ENCODE assay signal across 23 cellular contexts in genomic region chr14:93306844-93307243, GRCh38. TPM values are rescaled to one million over a fixed set of nuclear protein-coding genes. Genes with fewer than 3 reads are reported as not detected.
A peak's percentile ranks its signal among the peaks of the same experiment; 100 is the strongest.
DNase-seq lines count a peak whose midpoint lies in the region; ATAC-seq, FAIRE-seq and TF ChIP-seq lines count a peak whose summit lies in the region.
"Had no signal": no experiment of that assay in that cellular context is flagged by ENCODE, and none has a peak within 500 bp of the region (broad histone marks: within the 10 kb centered on the region; RNA-seq: fewer than 3 reads in every experiment).

No MANE protein-coding gene starts in this region.

- H3K4me3 Mint-ChIP-seq in dendritic cell treated with granulocyte-macrophage colony-stimulating factor and Interleukin-4, amounts not matched to agents 40 ng/mL and 50 ng/mL, for 4 days, result no peak overlapping the region
- H3K4me3 Mint-ChIP-seq: CD8-positive, alpha-beta T cell had no signal

- H3K9me3 ChIP-seq in HepG2 (ENCODE audit: low read length) (no peaks in the 10 kb centered on the region), right lobe of liver (no peaks in the 10 kb centered on the region), neutrophil (no peaks in the 10 kb centered on the region)
- H3K9me3 ChIP-seq: BLaER1, HAP-1 had no signal

- in situ Hi-C loops in HepG2 (cut with HindIII; ENCODE audit: extremely low pct_ligation_motif_present, low pct_unique_long_range_greater_than_20kb), result no loop called here

- H3K27me3 ChIP-seq in HepG2 (ENCODE audit: control insufficient read depth in 1 of 2, insufficient read depth in 2 of 2, low read length in 2 of 2), result no peaks in the 10 kb centered on the region; a peak in 1 of 5 replicates
- H3K27me3 ChIP-seq in right lobe of liver, result no peaks in the 10 kb centered on the region
- no peaks in the 10 kb centered on the region for H3K27me3 ChIP-seq in neutrophil
- H3K27me3 ChIP-seq: BLaER1 had no signal

- TF ChIP-seq EP300 in HepG2 (IDR thresholded peaks at IDR 0.05; ENCODE audit: low read depth in 2 of 2, low read length in 2 of 2) (no peak), HepG2 (CRISPR knock-in tag; IDR thresholded peaks at IDR 0.05; ENCODE audit: borderline replicate concordance) (no peak)

- H3K4me1 ChIP-seq in HepG2 (ENCODE audit: insufficient read depth, low read length) (peaks cover 12% of the 10 kb centered on the region), right lobe of liver (peaks cover 0 to 16% (median 0%) of the 10 kb centered on the region in 4 donors), neutrophil (ENCODE audit: control insufficient read depth in 1 of 2, insufficient read depth in 1 of 2, low read depth in 1 of 2, low read length in 1 of 2) (peaks cover 19 to 28% of the 10 kb centered on the region in 2 experiments)

- peaks cover 11% of the 10 kb centered on the region for H4K20me1 ChIP-seq in HepG2 (ENCODE audit: insufficient read depth, low read length)

- ATAC-seq in HepG2 (no peak), right lobe of liver (no peak)
- ATAC-seq: CD8-positive, alpha-beta T cell had no signal

- H3K9me3 Mint-ChIP-seq in dendritic cell treated with granulocyte-macrophage colony-stimulating factor and Interleukin-4, amounts not matched to agents 40 ng/mL and 50 ng/mL, for 4 days, result no peaks in the 10 kb centered on the region
- H3K9me3 Mint-ChIP-seq: CD8-positive, alpha-beta T cell; IgD-negative memory B cell had no signal

- POLR2A ChIA-PET in HepG2 (lab: Yijun Ruan, JAX), result no interaction called here

- no peak overlapping the region for H3K9ac ChIP-seq in HepG2 (ENCODE audit: insufficient read depth, low read depth, low read length)
- H3K9ac ChIP-seq: BLaER1, GM23248 had no signal

- CTCF ChIA-PET in HepG2 (lab: Yijun Ruan, JAX; ENCODE audit: low intra/inter-chr PET ratio, low total read pairs), result no interaction called here

- no peaks in the 10 kb centered on the region for H3K27me3 Mint-ChIP-seq in dendritic cell treated with granulocyte-macrophage colony-stimulating factor and Interleukin-4, amounts not matched to agents 40 ng/mL and 50 ng/mL, for 4 days
- H3K27me3 Mint-ChIP-seq: IgD-negative memory B cell had no signal

- H2AFZ ChIP-seq in HepG2 (ENCODE audit: low read length), result no peak overlapping the region
- H2AFZ ChIP-seq: GM23248 had no signal

- H3K79me2 ChIP-seq in HepG2 (ENCODE audit: insufficient read depth, low read length), result peaks cover 60% of the 10 kb centered on the region

- TF ChIP-seq CTCF in HepG2 (CRISPR knock-in tag; IDR thresholded peaks at IDR 0.05) (no peak), right lobe of liver (IDR thresholded peaks at IDR 0.05) (no peak), neutrophil (IDR thresholded peaks at IDR 0.05) (no peak)

- TF ChIP-seq POLR2A in HepG2 (IDR thresholded peaks at IDR 0.05; ENCODE audit: insufficient read depth in 1 of 2, low read depth in 2 of 2, low read length in 2 of 2) (no peak), right lobe of liver (IDR thresholded peaks at IDR 0.05) (no peak)

- no peak for FAIRE-seq in HepG2 (lab: Jason Lieb, UNC)
- FAIRE-seq: GM12891 had no signal

- TF ChIP-seq RAD21 in HepG2 (CRISPR knock-in tag; IDR thresholded peaks at IDR 0.05), result no peak

- no peaks in the 10 kb centered on the region for H3K36me3 Mint-ChIP-seq in dendritic cell treated with granulocyte-macrophage colony-stimulating factor and Interleukin-4, amounts not matched to agents 40 ng/mL and 50 ng/mL, for 4 days (ENCODE audit: low read depth)
- H3K36me3 Mint-ChIP-seq: IgD-negative memory B cell had no signal

- H3K27ac ChIP-seq in HepG2 (ENCODE audit: extremely low read length, insufficient read depth, low read length), result no peak overlapping the region
- H3K27ac ChIP-seq in right lobe of liver, result no peak overlapping the region
- H3K27ac ChIP-seq in neutrophil, result peak overlapping the region; percentile 69
- H3K27ac ChIP-seq: 22Rv1, BLaER1, GM23248, HL-60 had no signal

- no peak for DNase-seq in HepG2 (ENCODE audit: low spot score)
- DNase-seq in right lobe of liver, result no peak
- DNase-seq in inferior parietal cortex (ENCODE audit: extremely low spot score), result no peak
- no peak for DNase-seq in NCI-H2029 (lab: John Stamatoyannopoulos, UW)
- no peak for DNase-seq in NCI-H1694 (lab: John Stamatoyannopoulos, UW)
- DNase-seq: Calu3; CD8-positive, alpha-beta T cell; DND-41; EL; GM23248 had no signal

- no peak overlapping the region for H3K4me2 ChIP-seq in HepG2 (ENCODE audit: low read depth, low read length)
- H3K4me2 ChIP-seq: BLaER1 had no signal

- H3K4me1 Mint-ChIP-seq in dendritic cell treated with granulocyte-macrophage colony-stimulating factor and Interleukin-4, amounts not matched to agents 40 ng/mL and 50 ng/mL, for 4 days (ENCODE audit: low read depth), result peaks cover 60% of the 10 kb centered on the region

- no TSS peak for BruUV-seq in HepG2 (replicated peaks; lab: Mats Ljungman, UMichigan)

- H3K27ac Mint-ChIP-seq in dendritic cell treated with granulocyte-macrophage colony-stimulating factor and Interleukin-4, amounts not matched to agents 40 ng/mL and 50 ng/mL, for 4 days, result peak overlapping the region; percentile 56
- H3K27ac Mint-ChIP-seq: CD8-positive, alpha-beta T cell had no signal

- no peaks in the 10 kb centered on the region; a peak in 3 of 5 replicates for H3K36me3 ChIP-seq in HepG2 (replicated peaks in 1 of 2; ENCODE audit: control insufficient read depth in 1 of 2, insufficient read depth in 2 of 2, low read length in 2 of 2)
- no peaks in the 10 kb centered on the region for H3K36me3 ChIP-seq in right lobe of liver
- H3K36me3 ChIP-seq in neutrophil, result no peaks in the 10 kb centered on the region
- H3K36me3 ChIP-seq: BLaER1, HAP-1 had no signal

- intact Hi-C loops in HepG2 (cut with micrococcal nuclease; ENCODE audit: unreplicated experiment) (no loop called here), right lobe of liver (cut with DNase I) (no loop called here)
- intact Hi-C loops in dendritic cell treated with granulocyte-macrophage colony-stimulating factor and Interleukin-4, amounts not matched to agents 40 ng/mL and 50 ng/mL, for 4 days (cut with micrococcal nuclease), result no loop called here

- H3K4me3 ChIP-seq in HepG2 (replicated peaks in 1 of 3; ENCODE audit: insufficient read depth in 1 of 3, low read depth in 2 of 3, low read length in 3 of 3), result no peak overlapping the region
- H3K4me3 ChIP-seq in right lobe of liver, result no peak overlapping the region
- H3K4me3 ChIP-seq in neutrophil (ENCODE audit: low read depth in 1 of 2, low read length in 1 of 2), result no peak overlapping the region
- H3K4me3 ChIP-seq: BLaER1, GM23248, HAP-1 had no signal

RNA-seq across cellular contexts. Expression of gene BTBD7, which starts 26.0 kb away (rescaled TPM):
- total RNA-seq in HepG2 (2016; rRNA removed; fragmentation: Illumina TruSeq; extraction: Trizol) (15.2 and 19.9 TPM in 2 replicates), right lobe of liver (10 to 100 TPM in 4 of 6 experiments, 1 to 10 TPM in 2; 8.1 to 14.3 (median 11.0) TPM)
- 25.9 and 26.4 TPM in 2 replicates for total RNA-seq in HepG2 (2016; cell fraction: cytosol; rRNA removed; fragmentation: Illumina TruSeq; extraction: Trizol; ENCODE audit: low read depth)
- 12.9 and 17.5 TPM in 2 replicates for total RNA-seq in HepG2 (2016; cell fraction: insoluble cytoplasmic fraction; rRNA removed; fragmentation: Illumina TruSeq; extraction: Trizol)
- 21.6 and 25.2 TPM in 2 replicates for total RNA-seq in HepG2 (2016; cell fraction: membrane; rRNA removed; fragmentation: Illumina TruSeq; extraction: Trizol)
- 14.3 and 17.4 TPM in 2 replicates for total RNA-seq in HepG2 (2016; cell fraction: nucleus; rRNA removed; fragmentation: Illumina TruSeq; extraction: Trizol)
- 9.7 and 11.6 TPM in 2 replicates for polyA plus RNA-seq in HepG2 (2011; rRNA removed)
- polyA plus RNA-seq in HepG2 (2011; cell fraction: cytosol; rRNA removed), result 7.2 and 8.0 TPM in 2 replicates
- polyA plus RNA-seq in HepG2 (2011; cell fraction: nucleus; rRNA removed), result 7.6 and 8.4 TPM in 2 replicates
- 8.0 and 8.5 TPM in 2 replicates for polyA plus RNA-seq in HepG2 (2012)
- polyA plus RNA-seq in HepG2 (2016; cell fraction: cytosol; fragmentation: Illumina TruSeq; extraction: Trizol; ENCODE audit: low read depth), result 2.0 and 2.3 TPM in 2 replicates
- 13.9 and 15.1 TPM in 2 replicates for polyA plus RNA-seq in HepG2 (2016; cell fraction: insoluble cytoplasmic fraction; fragmentation: Illumina TruSeq; extraction: Trizol; ENCODE audit: low read depth)
- polyA plus RNA-seq in HepG2 (2016; cell fraction: membrane; fragmentation: Illumina TruSeq; extraction: Trizol; ENCODE audit: low read depth), result 6.0 and 7.2 TPM in 2 replicates
- polyA plus RNA-seq in HepG2 (2016; cell fraction: nucleus; fragmentation: Illumina TruSeq; extraction: Trizol; ENCODE audit: insufficient read depth, low read depth), result 19.2 and 19.5 TPM in 2 replicates
- 28.3 and 39.7 TPM in 2 replicates for polyA minus RNA-seq in HepG2 (2011; rRNA and poly(A)+ RNA removed; ENCODE audit: low replicate concordance)
- polyA minus RNA-seq in HepG2 (2011; cell fraction: cytosol; rRNA and poly(A)+ RNA removed), result 13.5 and 16.3 TPM in 2 replicates
- polyA minus RNA-seq in HepG2 (2011; cell fraction: nucleus; rRNA and poly(A)+ RNA removed), result 18.5 and 23.7 TPM in 2 replicates

RNA-seq across cellular contexts. Expression of gene COX8C, which starts 40.1 kb away (rescaled TPM):
- total RNA-seq in HepG2 (2016; rRNA removed; fragmentation: Illumina TruSeq; extraction: Trizol) (not detected in 2 replicates), right lobe of liver (not detected)
- total RNA-seq in HepG2 (2016; cell fraction: cytosol; rRNA removed; fragmentation: Illumina TruSeq; extraction: Trizol; ENCODE audit: low read depth), result not detected in 2 replicates
- total RNA-seq in HepG2 (2016; cell fraction: insoluble cytoplasmic fraction; rRNA removed; fragmentation: Illumina TruSeq; extraction: Trizol), result not detected in 2 replicates
- total RNA-seq in HepG2 (2016; cell fraction: membrane; rRNA removed; fragmentation: Illumina TruSeq; extraction: Trizol), result not detected in 2 replicates
- total RNA-seq in HepG2 (2016; cell fraction: nucleus; rRNA removed; fragmentation: Illumina TruSeq; extraction: Trizol), result not detected in 2 replicates
- not detected in 2 replicates for polyA plus RNA-seq in HepG2 (2011; rRNA removed)
- polyA plus RNA-seq in HepG2 (2011; cell fraction: cytosol; rRNA removed), result not detected in 2 replicates
- polyA plus RNA-seq in HepG2 (2011; cell fraction: nucleus; rRNA removed), result not detected in 2 replicates
- not detected in 2 replicates for polyA plus RNA-seq in HepG2 (2012)
- polyA plus RNA-seq in HepG2 (2016; cell fraction: cytosol; fragmentation: Illumina TruSeq; extraction: Trizol; ENCODE audit: low read depth), result not detected in 2 replicates
- not detected in 2 replicates for polyA plus RNA-seq in HepG2 (2016; cell fraction: insoluble cytoplasmic fraction; fragmentation: Illumina TruSeq; extraction: Trizol; ENCODE audit: low read depth)
- polyA plus RNA-seq in HepG2 (2016; cell fraction: membrane; fragmentation: Illumina TruSeq; extraction: Trizol; ENCODE audit: low read depth), result not detected in 2 replicates
- not detected in 2 replicates for polyA plus RNA-seq in HepG2 (2016; cell fraction: nucleus; fragmentation: Illumina TruSeq; extraction: Trizol; ENCODE audit: insufficient read depth, low read depth)
- polyA minus RNA-seq in HepG2 (2011; rRNA and poly(A)+ RNA removed; ENCODE audit: low replicate concordance), result not detected in 2 replicates
- polyA minus RNA-seq in HepG2 (2011; cell fraction: cytosol; rRNA and poly(A)+ RNA removed), result not detected in 2 replicates
- not detected in 2 replicates for polyA minus RNA-seq in HepG2 (2011; cell fraction: nucleus; rRNA and poly(A)+ RNA removed)
- total RNA-seq: A673; Calu3; CD8-positive, alpha-beta T cell; G401; GM23248; H4; HT1080 had no signal
- polyA plus RNA-seq: AG04450, GM23248, IgD-negative memory B cell had no signal
